Comparison of ENCODE assay signal across 1 cellular context in the genomic region with DNA sequence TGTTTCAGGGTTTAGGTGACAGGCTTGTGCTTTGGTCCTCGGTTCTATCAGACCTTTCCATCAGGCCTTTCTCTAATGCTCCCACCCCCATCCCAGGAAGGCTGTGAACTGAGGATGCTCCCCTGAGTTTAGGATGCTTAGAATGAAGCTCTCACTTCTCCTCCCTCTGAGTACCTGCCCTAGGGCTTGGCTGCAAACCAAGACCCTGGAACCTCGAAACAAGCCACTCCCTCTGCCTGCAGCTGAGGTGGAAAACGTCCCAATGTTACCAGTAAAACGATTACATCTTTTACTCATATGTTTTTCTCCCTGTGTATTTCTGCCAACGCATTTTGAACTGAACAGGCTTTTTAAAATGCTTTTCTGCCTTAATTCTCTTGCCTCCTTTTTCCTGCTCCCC.
TF ChIP-seq lines count a peak whose summit lies in the region.

No MANE protein-coding gene starts in this region.

TF ChIP-seq in GM23338, 12 proteins besides CTCF, POLR2A, EP300 and RAD21 (continued from another document):
- TF ChIP-seq ZNF462 (CRISPR knock-in tag; IDR thresholded peaks at IDR 0.05): no peak
- no peak for TF ChIP-seq NANOG (IDR thresholded peaks at IDR 0.05; ENCODE audit: borderline replicate concordance)
- TF ChIP-seq, protein P1, sequence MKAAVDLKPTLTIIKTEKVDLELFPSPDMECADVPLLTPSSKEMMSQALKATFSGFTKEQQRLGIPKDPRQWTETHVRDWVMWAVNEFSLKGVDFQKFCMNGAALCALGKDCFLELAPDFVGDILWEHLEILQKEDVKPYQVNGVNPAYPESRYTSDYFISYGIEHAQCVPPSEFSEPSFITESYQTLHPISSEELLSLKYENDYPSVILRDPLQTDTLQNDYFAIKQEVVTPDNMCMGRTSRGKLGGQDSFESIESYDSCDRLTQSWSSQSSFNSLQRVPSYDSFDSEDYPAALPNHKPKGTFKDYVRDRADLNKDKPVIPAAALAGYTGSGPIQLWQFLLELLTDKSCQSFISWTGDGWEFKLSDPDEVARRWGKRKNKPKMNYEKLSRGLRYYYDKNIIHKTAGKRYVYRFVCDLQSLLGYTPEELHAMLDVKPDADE (IDR thresholded peaks at IDR 0.05): no peak
- TF ChIP-seq, protein P2, sequence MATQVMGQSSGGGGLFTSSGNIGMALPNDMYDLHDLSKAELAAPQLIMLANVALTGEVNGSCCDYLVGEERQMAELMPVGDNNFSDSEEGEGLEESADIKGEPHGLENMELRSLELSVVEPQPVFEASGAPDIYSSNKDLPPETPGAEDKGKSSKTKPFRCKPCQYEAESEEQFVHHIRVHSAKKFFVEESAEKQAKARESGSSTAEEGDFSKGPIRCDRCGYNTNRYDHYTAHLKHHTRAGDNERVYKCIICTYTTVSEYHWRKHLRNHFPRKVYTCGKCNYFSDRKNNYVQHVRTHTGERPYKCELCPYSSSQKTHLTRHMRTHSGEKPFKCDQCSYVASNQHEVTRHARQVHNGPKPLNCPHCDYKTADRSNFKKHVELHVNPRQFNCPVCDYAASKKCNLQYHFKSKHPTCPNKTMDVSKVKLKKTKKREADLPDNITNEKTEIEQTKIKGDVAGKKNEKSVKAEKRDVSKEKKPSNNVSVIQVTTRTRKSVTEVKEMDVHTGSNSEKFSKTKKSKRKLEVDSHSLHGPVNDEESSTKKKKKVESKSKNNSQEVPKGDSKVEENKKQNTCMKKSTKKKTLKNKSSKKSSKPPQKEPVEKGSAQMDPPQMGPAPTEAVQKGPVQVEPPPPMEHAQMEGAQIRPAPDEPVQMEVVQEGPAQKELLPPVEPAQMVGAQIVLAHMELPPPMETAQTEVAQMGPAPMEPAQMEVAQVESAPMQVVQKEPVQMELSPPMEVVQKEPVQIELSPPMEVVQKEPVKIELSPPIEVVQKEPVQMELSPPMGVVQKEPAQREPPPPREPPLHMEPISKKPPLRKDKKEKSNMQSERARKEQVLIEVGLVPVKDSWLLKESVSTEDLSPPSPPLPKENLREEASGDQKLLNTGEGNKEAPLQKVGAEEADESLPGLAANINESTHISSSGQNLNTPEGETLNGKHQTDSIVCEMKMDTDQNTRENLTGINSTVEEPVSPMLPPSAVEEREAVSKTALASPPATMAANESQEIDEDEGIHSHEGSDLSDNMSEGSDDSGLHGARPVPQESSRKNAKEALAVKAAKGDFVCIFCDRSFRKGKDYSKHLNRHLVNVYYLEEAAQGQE (IDR thresholded peaks at IDR 0.05; ENCODE audit: unreplicated experiment): no peak
- TF ChIP-seq ZNF114 (CRISPR knock-in tag; IDR thresholded peaks at IDR 0.05): no peak
- TF ChIP-seq STAT1 (IDR thresholded peaks at IDR 0.05; ENCODE audit: unreplicated experiment): no peak
- no peak for TF ChIP-seq JUNB (IDR thresholded peaks at IDR 0.05; ENCODE audit: unreplicated experiment)
- TF ChIP-seq POLR2AphosphoS5 (IDR thresholded peaks at IDR 0.05; ENCODE audit: low read depth): no peak
- TF ChIP-seq ZNF331 (CRISPR knock-in tag; IDR thresholded peaks at IDR 0.05; ENCODE audit: low read depth): no peak
TF ChIP-seq in GM23338: peak in this region for 0.
